18 cellular contexts compared by ENCODE assay signal in the genomic region with DNA sequence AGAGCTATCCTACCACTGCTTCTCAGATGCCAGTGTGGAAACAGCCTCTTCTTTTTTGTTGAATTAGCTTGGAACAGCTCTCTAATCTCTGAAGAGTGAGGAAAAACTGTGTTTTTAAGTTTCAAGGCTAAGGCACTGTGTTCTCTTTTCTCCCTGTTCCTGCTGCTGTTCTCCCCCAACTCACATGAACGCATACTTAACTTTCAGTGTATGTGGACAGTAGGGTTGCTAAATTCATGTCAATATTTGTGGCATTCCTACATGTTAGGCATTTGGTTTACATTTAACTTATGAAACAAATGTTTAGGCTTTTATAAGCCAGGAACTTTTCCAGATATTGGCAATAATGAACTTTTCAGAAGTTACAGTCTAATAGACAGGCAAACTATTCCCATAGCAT. TPM values are rescaled to one million over a fixed set of nuclear protein-coding genes. Genes with fewer than 3 reads are reported as not detected.
DNase-seq lines count a peak whose midpoint lies in the region; ATAC-seq and TF ChIP-seq lines count a peak whose summit lies in the region.
"Had no signal": no experiment of that assay in that cellular context is flagged by ENCODE, and none has a peak within 500 bp of the region (broad histone marks: within the 10 kb centered on the region; RNA-seq: fewer than 3 reads in every experiment).

No MANE protein-coding gene starts in this region.

- TF ChIP-seq POLR2A in testis (IDR thresholded peaks at IDR 0.05), result no peak

- no peaks in the 10 kb centered on the region for H3K9me3 ChIP-seq in mesenchymal stem cell (ENCODE audit: control insufficient read depth, low read length)
- H3K9me3 ChIP-seq in testis, result no peaks in the 10 kb centered on the region
- H3K9me3 ChIP-seq in naive thymus-derived CD4-positive, alpha-beta T cell (ENCODE audit: control insufficient read depth in 2 of 3, low read length in 3 of 3), result no peaks in the 10 kb centered on the region
- no peaks in the 10 kb centered on the region for H3K9me3 ChIP-seq in CD4-positive, alpha-beta memory T cell (ENCODE audit: control insufficient read depth in 1 of 2, low read length in 2 of 2)
- H3K9me3 ChIP-seq: A549, mucosa of descending colon had no signal

- peaks cover 9% of the 10 kb centered on the region for H3K36me3 Mint-ChIP-seq in activated naive CD4-positive, alpha-beta T cell treated with anti-CD3 and anti-CD28 coated beads, Interleukin-2, amount 50 U/mL, for 24 hours
- H3K36me3 Mint-ChIP-seq in activated naive CD4-positive, alpha-beta T cell treated with anti-CD3 and anti-CD28 coated beads for 36 hours (ENCODE audit: low read depth), result peaks cover 7% of the 10 kb centered on the region
- no peaks in the 10 kb centered on the region for H3K36me3 Mint-ChIP-seq in WTC11
- peaks cover 5 to 12% (median 9%) of the 10 kb centered on the region in 5 donors for H3K36me3 Mint-ChIP-seq in naive thymus-derived CD4-positive, alpha-beta T cell
- H3K36me3 Mint-ChIP-seq in CD4-positive, alpha-beta memory T cell, result peaks cover 3 to 11% of the 10 kb centered on the region in 2 donors

- TF ChIP-seq CTCF in WTC11 (IDR thresholded peaks at IDR 0.05), result no peak
- no peak for TF ChIP-seq CTCF in testis (IDR thresholded peaks at IDR 0.05)

- no CpG with 5 or more reads among the region's 1 CpG for WGBS in mesenchymal stem cell
- 22 to 30% methylated on average over 1 of the region's 1 CpG for WGBS in testis, 2 donors

- H3K23ac ChIP-seq in mesenchymal stem cell (ENCODE audit: low read length in 2 of 2), result no peak overlapping the region

- peaks cover 0 to 28% of the 10 kb centered on the region in 2 experiments for H3K36me3 ChIP-seq in mesenchymal stem cell (ENCODE audit: control insufficient read depth in 1 of 2, insufficient read depth in 2 of 2, low read depth in 1 of 2, low read length in 2 of 2)
- no peaks in the 10 kb centered on the region for H3K36me3 ChIP-seq in testis (ENCODE audit: low read depth, missing control alignments)
- H3K36me3 ChIP-seq in naive thymus-derived CD4-positive, alpha-beta T cell (ENCODE audit: control insufficient read depth in 2 of 3, insufficient read depth in 3 of 3, low read length in 3 of 3), result no peaks in the 10 kb centered on the region
- H3K36me3 ChIP-seq in CD4-positive, alpha-beta memory T cell (ENCODE audit: insufficient read depth, low read length), result no peaks in the 10 kb centered on the region

- DNase-seq in activated naive CD4-positive, alpha-beta T cell treated with anti-CD3 and anti-CD28 coated beads for 36 hours, result no peak
- DNase-seq in WTC11 (ENCODE audit: low spot score) (no peak), mesenchymal stem cell (no peak), testis (no peak)
- no peak for DNase-seq in naive thymus-derived CD4-positive, alpha-beta T cell
- no peak for DNase-seq in CD4-positive, alpha-beta memory T cell
- DNase-seq: activated CD8-positive, alpha-beta memory T cell treated with anti-CD3 and anti-CD28 coated beads for 24 hours; activated naive CD4-positive, alpha-beta T cell treated with Interleukin-2 at 50 U/mL for 16 hours; caudate nucleus; H9; kidney; mucosa of descending colon; NCI-H1417 treated with DMSO at 0.1 percent for 48 hours; NCI-H446 treated with DMSO at 0.1 percent for 48 hours; stimulated activated CD4-positive, alpha-beta T cell treated with anti-CD3 and anti-CD28 coated beads, Interleukin-1b, Interleukin-23, amount 100 ng/mL, for 48 hours had no signal

- H3K27me3 ChIP-seq in mesenchymal stem cell (ENCODE audit: control insufficient read depth in 1 of 2, insufficient read depth in 1 of 2, low read length in 2 of 2), result no peaks in the 10 kb centered on the region
- no peaks in the 10 kb centered on the region for H3K27me3 ChIP-seq in testis
- H3K27me3 ChIP-seq in naive thymus-derived CD4-positive, alpha-beta T cell (ENCODE audit: control insufficient read depth in 2 of 2, insufficient read depth in 2 of 2, low read length in 2 of 2), result no peaks in the 10 kb centered on the region
- H3K27me3 ChIP-seq in CD4-positive, alpha-beta memory T cell (ENCODE audit: insufficient read depth, low read length), result no peaks in the 10 kb centered on the region

- no peaks in the 10 kb centered on the region for H3K79me1 ChIP-seq in mesenchymal stem cell (replicated peaks; ENCODE audit: low read length, poor library complexity, severe bottlenecking)

- H3K27ac Mint-ChIP-seq in activated naive CD4-positive, alpha-beta T cell treated with anti-CD3 and anti-CD28 coated beads, Interleukin-2, amount 50 U/mL, for 24 hours, result peak overlapping the region; percentile 83
- no peak overlapping the region for H3K27ac Mint-ChIP-seq in activated naive CD4-positive, alpha-beta T cell treated with anti-CD3 and anti-CD28 coated beads for 36 hours
- peak overlapping the region; percentile 47 for H3K27ac Mint-ChIP-seq in WTC11
- peak overlapping the region in 2 of 9 donors; percentile 27 to 55 for H3K27ac Mint-ChIP-seq in naive thymus-derived CD4-positive, alpha-beta T cell
- H3K27ac Mint-ChIP-seq in CD4-positive, alpha-beta memory T cell, result peak overlapping the region in 1 of 7 donors; percentile 6

- H3K4me1 ChIP-seq in mesenchymal stem cell (ENCODE audit: control insufficient read depth, insufficient read depth, low read depth, low read length) (peaks cover 3% of the 10 kb centered on the region), testis (peaks cover 42% of the 10 kb centered on the region)
- peaks cover 0 to 23% of the 10 kb centered on the region in 2 donors for H3K4me1 ChIP-seq in naive thymus-derived CD4-positive, alpha-beta T cell (ENCODE audit: control insufficient read depth in 2 of 2, insufficient read depth in 2 of 2, low read length in 2 of 2)
- peaks cover 42% of the 10 kb centered on the region for H3K4me1 ChIP-seq in CD4-positive, alpha-beta memory T cell (ENCODE audit: insufficient read depth, low read length)

- H3K18ac ChIP-seq in mesenchymal stem cell (ENCODE audit: low read depth in 1 of 2, low read length in 2 of 2), result no peak overlapping the region

- H3K4me3 ChIP-seq in mesenchymal stem cell (ENCODE audit: insufficient read depth in 1 of 2, low read depth in 1 of 2, low read length in 2 of 2) (peak overlapping the region in 1 of 2 experiments; percentile 13), testis (no peak overlapping the region)
- H3K4me3 ChIP-seq in naive thymus-derived CD4-positive, alpha-beta T cell (ENCODE audit: low read length), result no peak overlapping the region
- no peak overlapping the region for H3K4me3 ChIP-seq in CD4-positive, alpha-beta memory T cell (ENCODE audit: low read length in 2 of 2)
- H3K4me3 ChIP-seq: A549, mucosa of descending colon had no signal

- CTCF ChIA-PET in activated naive CD4-positive, alpha-beta T cell treated with anti-CD3 and anti-CD28 coated beads for 36 hours (lab: Charles Lee), result interaction anchor here (0.6 kb wide), 1 partner anchor 162 kb away, joined by 3 read pairs; no protein-coding TSS in a partner anchor
- CTCF ChIA-PET in WTC11 (lab: Charles Lee), result no interaction called here
- CTCF ChIA-PET in naive thymus-derived CD4-positive, alpha-beta T cell (lab: Charles Lee), result no interaction called here
- CTCF ChIA-PET in CD4-positive, alpha-beta memory T cell (lab: Charles Lee; ENCODE audit: partially characterized antibody), result interaction anchor here (0.7 kb wide), 1 partner anchor 14 kb away, joined by 3 read pairs; no protein-coding TSS in a partner anchor

- H3K9ac ChIP-seq in mesenchymal stem cell (ENCODE audit: low read length), result peak overlapping the region; percentile 40

- POLR2A ChIA-PET in WTC11 (lab: Charles Lee), result no interaction called here
- POLR2A ChIA-PET in naive thymus-derived CD4-positive, alpha-beta T cell (lab: Charles Lee), result interaction anchor here (0.6 to 1.1 kb wide), 2 partner anchors 10 to 109 kb away, joined by 3 to 6 read pairs; no protein-coding TSS in a partner anchor
- POLR2A ChIA-PET in CD4-positive, alpha-beta memory T cell (lab: Charles Lee; ENCODE audit: partially characterized antibody), result no interaction called here

- no peak overlapping the region for H3K4ac ChIP-seq in mesenchymal stem cell (ENCODE audit: low read depth in 1 of 2, low read length in 2 of 2)

- H2BK15ac ChIP-seq in mesenchymal stem cell (ENCODE audit: low read depth, poor library complexity, severe bottlenecking), result no peak overlapping the region

- H3K4me1 Mint-ChIP-seq in activated naive CD4-positive, alpha-beta T cell treated with anti-CD3 and anti-CD28 coated beads, Interleukin-2, amount 50 U/mL, for 24 hours, result peaks cover 86% of the 10 kb centered on the region
- peaks cover 73% of the 10 kb centered on the region for H3K4me1 Mint-ChIP-seq in activated naive CD4-positive, alpha-beta T cell treated with anti-CD3 and anti-CD28 coated beads for 36 hours (ENCODE audit: low read depth)
- peaks cover 55% of the 10 kb centered on the region for H3K4me1 Mint-ChIP-seq in WTC11
- peaks cover 44 to 91% (median 72%) of the 10 kb centered on the region in 7 donors for H3K4me1 Mint-ChIP-seq in naive thymus-derived CD4-positive, alpha-beta T cell
- H3K4me1 Mint-ChIP-seq in CD4-positive, alpha-beta memory T cell, result peaks cover 45 to 72% (median 56%) of the 10 kb centered on the region in 4 donors

- no peaks in the 10 kb centered on the region for H3K27me3 Mint-ChIP-seq in activated naive CD4-positive, alpha-beta T cell treated with anti-CD3 and anti-CD28 coated beads, Interleukin-2, amount 50 U/mL, for 24 hours
- no peaks in the 10 kb centered on the region for H3K27me3 Mint-ChIP-seq in activated naive CD4-positive, alpha-beta T cell treated with anti-CD3 and anti-CD28 coated beads for 36 hours (ENCODE audit: low read depth)
- no peaks in the 10 kb centered on the region for H3K27me3 Mint-ChIP-seq in WTC11 (ENCODE audit: low read depth)
- no peaks in the 10 kb centered on the region for H3K27me3 Mint-ChIP-seq in naive thymus-derived CD4-positive, alpha-beta T cell
- no peaks in the 10 kb centered on the region for H3K27me3 Mint-ChIP-seq in CD4-positive, alpha-beta memory T cell

- ATAC-seq in WTC11 (no peak), GM19467 (IDR thresholded peaks at IDR 0.05; ENCODE audit: unreplicated experiment) (no peak)
- ATAC-seq in naive thymus-derived CD4-positive, alpha-beta T cell, result no peak
- ATAC-seq: A549, mucosa of descending colon had no signal

- H3K27ac ChIP-seq in mesenchymal stem cell (ENCODE audit: low read length, poor library complexity, severe bottlenecking), result no peak overlapping the region
- peak overlapping the region; percentile 45 to 68 for H3K27ac ChIP-seq in testis
- no peak overlapping the region for H3K27ac ChIP-seq in naive thymus-derived CD4-positive, alpha-beta T cell (ENCODE audit: low read depth, low read length)
- H3K27ac ChIP-seq in CD4-positive, alpha-beta memory T cell (ENCODE audit: low read depth, low read length), result no peak overlapping the region
- H3K27ac ChIP-seq: A549 had no signal

- H2AFZ ChIP-seq in mesenchymal stem cell (ENCODE audit: low read depth, low read length), result no peak overlapping the region

- peaks cover 4% of the 10 kb centered on the region for H3K9me3 Mint-ChIP-seq in activated naive CD4-positive, alpha-beta T cell treated with anti-CD3 and anti-CD28 coated beads, Interleukin-2, amount 50 U/mL, for 24 hours
- no peaks in the 10 kb centered on the region for H3K9me3 Mint-ChIP-seq in activated naive CD4-positive, alpha-beta T cell treated with anti-CD3 and anti-CD28 coated beads for 36 hours
- no peaks in the 10 kb centered on the region for H3K9me3 Mint-ChIP-seq in WTC11
- peaks cover 0 to 4% (median 0%) of the 10 kb centered on the region in 11 donors for H3K9me3 Mint-ChIP-seq in naive thymus-derived CD4-positive, alpha-beta T cell
- no peaks in the 10 kb centered on the region for H3K9me3 Mint-ChIP-seq in CD4-positive, alpha-beta memory T cell
- H3K9me3 Mint-ChIP-seq: H9 had no signal

- H3K14ac ChIP-seq in mesenchymal stem cell (ENCODE audit: low read length in 2 of 2), result no peak overlapping the region

- peak overlapping the region; percentile 53 for H3K4me3 Mint-ChIP-seq in activated naive CD4-positive, alpha-beta T cell treated with anti-CD3 and anti-CD28 coated beads, Interleukin-2, amount 50 U/mL, for 24 hours
- H3K4me3 Mint-ChIP-seq in activated naive CD4-positive, alpha-beta T cell treated with anti-CD3 and anti-CD28 coated beads for 36 hours, result no peak overlapping the region
- H3K4me3 Mint-ChIP-seq in WTC11, result no peak overlapping the region
- peak overlapping the region in 4 of 10 donors; percentile 3 to 16 (median 8) for H3K4me3 Mint-ChIP-seq in naive thymus-derived CD4-positive, alpha-beta T cell
- no peak overlapping the region for H3K4me3 Mint-ChIP-seq in CD4-positive, alpha-beta memory T cell
- H3K4me3 Mint-ChIP-seq: H9 had no signal

- no peak overlapping the region for H2BK120ac ChIP-seq in mesenchymal stem cell (ENCODE audit: low read depth, low read length)

- H2BK12ac ChIP-seq in mesenchymal stem cell (ENCODE audit: low read length in 2 of 2), result no peak overlapping the region

- no peak overlapping the region for H2AK5ac ChIP-seq in mesenchymal stem cell (ENCODE audit: low read length, severe bottlenecking)

- H4K8ac ChIP-seq in mesenchymal stem cell (ENCODE audit: low read length), result no peak overlapping the region

- no peak overlapping the region for H3K4me2 ChIP-seq in mesenchymal stem cell (ENCODE audit: low read length, poor library complexity, severe bottlenecking)
- H3K4me2 ChIP-seq: A549 had no signal

- intact Hi-C loops in activated naive CD4-positive, alpha-beta T cell treated with anti-CD3 and anti-CD28 coated beads for 36 hours (cut with micrococcal nuclease), result no loop called here
- intact Hi-C loops in testis (cut with DNase I; ENCODE audit: low total_unique reads), result no loop called here
- intact Hi-C loops in naive thymus-derived CD4-positive, alpha-beta T cell (cut with micrococcal nuclease), result loop anchor here in 1 of 2 donors (10.0 kb wide), 1 partner anchor 139 kb away; no protein-coding TSS in a partner anchor
- intact Hi-C loops in CD4-positive, alpha-beta memory T cell (cut with micrococcal nuclease), result no loop called here

- H4K91ac ChIP-seq in mesenchymal stem cell (ENCODE audit: low read length), result no peak overlapping the region

- no peak overlapping the region for H2BK5ac ChIP-seq in mesenchymal stem cell (ENCODE audit: low read depth, low read length, poor library complexity, severe bottlenecking)

RNA-seq across cellular contexts. Expression of gene BACH1, which starts 6.8 kb away (rescaled TPM):
- total RNA-seq in activated naive CD4-positive, alpha-beta T cell treated with anti-CD3 and anti-CD28 coated beads for 36 hours, result 10 to 100 TPM; 22.6 to 23.2 TPM
- total RNA-seq in WTC11 (2021) (46.2 to 48.7 TPM (median 47.8 TPM) in 3 replicates), testis (10 to 100 TPM; 41.9 to 57.7 TPM)
- polyA plus RNA-seq in mesenchymal stem cell (2013, experiment 1 of 2), result 34.9 TPM
- polyA plus RNA-seq in mesenchymal stem cell (2013, experiment 2 of 2), result 36.8 TPM
- 43.9 TPM for polyA plus RNA-seq in testis (ENCODE audit: insufficient read depth, low read depth, low replicate concordance)
- total RNA-seq in naive thymus-derived CD4-positive, alpha-beta T cell, result 10 to 100 TPM; 26.0 to 95.6 (median 45.5) TPM
- 10 to 100 TPM; 22.6 to 28.4 TPM for polyA plus RNA-seq in naive thymus-derived CD4-positive, alpha-beta T cell
- total RNA-seq in CD4-positive, alpha-beta memory T cell, result 10 to 100 TPM; 46.5 to 49.0 TPM
- polyA plus RNA-seq in CD4-positive, alpha-beta memory T cell, result 10 to 100 TPM; 19.1 to 19.4 TPM

Comparison
In these comparisons a context has a peak if more than half of its experiments do, and no peak if none do; other contexts are left out.
1. H3K27ac ChIP-seq: peak in testis (2 of 2); none in mesenchymal stem cell (single experiment), naive thymus-derived CD4-positive, alpha-beta T cell (single experiment) and CD4-positive, alpha-beta memory T cell (single experiment).
2. CTCF ChIA-PET loops: an anchor here in activated naive CD4-positive, alpha-beta T cell treated with anti-CD3 and anti-CD28 coated beads for 36 hours (0.6 kb wide) and CD4-positive, alpha-beta memory T cell (0.7 kb wide); none called in WTC11 and naive thymus-derived CD4-positive, alpha-beta T cell.